16 cellular contexts compared by ENCODE assay signal in genomic region chr5:126814721-126815404, GRCh38. TPM values are rescaled to one million over a fixed set of nuclear protein-coding genes. Genes with fewer than 3 reads are reported as not detected.
DNase-seq lines count a peak whose midpoint lies in the region; ATAC-seq, FAIRE-seq and TF ChIP-seq lines count a peak whose summit lies in the region.
"Had no signal": no experiment of that assay in that cellular context is flagged by ENCODE, and none has a peak within 500 bp of the region (broad histone marks: within the 10 kb centered on the region; RNA-seq: fewer than 3 reads in every experiment).

No MANE protein-coding gene starts in this region.

- TF ChIP-seq RAD21 in K562 (CRISPR knock-in tag; conservative IDR thresholded peaks at IDR 0.05 in 1 of 2, IDR thresholded peaks at IDR 0.05 in 1 of 2), result no peak

- H3K27ac Mint-ChIP-seq in nephron progenitor cell, result no peak overlapping the region
- H3K27ac Mint-ChIP-seq: stimulated activated naive CD8-positive, alpha-beta T cell treated with anti-CD3 and anti-CD28 coated beads, Interleukin-15, amount 100 ng/mL, for 72 hours had no signal

- DNase-seq in GM23248, result peak; percentile 54
- no peak for DNase-seq in K562 (ENCODE audit: extremely low read depth in 1 of 4, low spot score in 3 of 4)
- no peak for DNase-seq in keratinocyte (ENCODE audit: low read depth, low spot score)
- DNase-seq in germinal center (ENCODE audit: low spot score), result no peak
- DNase-seq in MV-4-11 (lab: John Stamatoyannopoulos, UW), result no peak
- no peak for DNase-seq in nephron progenitor cell
- DNase-seq: activated CD4-positive, alpha-beta T cell treated with anti-CD3 and anti-CD28 coated beads, Interleukin-2, amount 50 U/mL, for 4 hours; activated naive CD4-positive, alpha-beta T cell treated with Interleukin-2 at 50 U/mL for 16 hours; foreskin keratinocyte; MG63; sigmoid colon; stimulated activated naive CD8-positive, alpha-beta T cell treated with anti-CD3 and anti-CD28 coated beads, Interleukin-15, amount 100 ng/mL, for 72 hours had no signal

- no peaks in the 10 kb centered on the region for H3K9me3 Mint-ChIP-seq in nephron progenitor cell
- H3K9me3 Mint-ChIP-seq: stimulated activated naive CD8-positive, alpha-beta T cell treated with anti-CD3 and anti-CD28 coated beads, Interleukin-15, amount 100 ng/mL, for 72 hours had no signal

- POLR2A ChIA-PET in K562 (lab: Yijun Ruan, JAX), result interaction anchor here (0.6 to 1.3 kb wide), 3 partner anchors 37 to 75 kb away, joined by 3 to 4 read pairs (median 3); no protein-coding TSS in a partner anchor

- in situ Hi-C loops in GM23248 (cut with MboI) (no loop called here), K562 (cut with MboI) (no loop called here)

- no peaks in the 10 kb centered on the region for H3K9me3 ChIP-seq in GM23248 (ENCODE audit: low read depth)
- H3K9me3 ChIP-seq in K562 (replicated peaks; ENCODE audit: control insufficient read depth, insufficient read depth, low read depth, low read length), result no peaks in the 10 kb centered on the region
- H3K9me3 ChIP-seq in keratinocyte (ENCODE audit: control insufficient read depth, low read depth, low read length), result no peaks in the 10 kb centered on the region
- H3K9me3 ChIP-seq: MG63, sigmoid colon had no signal

- H3K9me1 ChIP-seq in K562 (ENCODE audit: control insufficient read depth, insufficient read depth, low read length) (no peaks in the 10 kb centered on the region), keratinocyte (ENCODE audit: control insufficient read depth, extremely low read depth, insufficient read depth, low read length) (no peaks in the 10 kb centered on the region)

- H3K27me3 ChIP-seq in ACC112 (ENCODE audit: insufficient read depth, low read length) (no peaks in the 10 kb centered on the region), GM23248 (replicated peaks; ENCODE audit: insufficient read depth) (no peaks in the 10 kb centered on the region), K562 (ENCODE audit: control insufficient read depth in 2 of 2, insufficient read depth in 2 of 2, low read length in 2 of 2) (no peaks in the 10 kb centered on the region), keratinocyte (ENCODE audit: control insufficient read depth, extremely low read depth, insufficient read depth, low read length) (no peaks in the 10 kb centered on the region)
- H3K27me3 ChIP-seq: foreskin keratinocyte, MG63, sigmoid colon had no signal

- H3K36me3 ChIP-seq in ACC112 (ENCODE audit: insufficient read depth, low read length) (peaks cover 29% of the 10 kb centered on the region), GM23248 (ENCODE audit: low read depth) (no peaks in the 10 kb centered on the region), K562 (ENCODE audit: control insufficient read depth, insufficient read depth, low read length) (peaks cover 93% of the 10 kb centered on the region), keratinocyte (ENCODE audit: control insufficient read depth in 2 of 2, extremely low read depth in 1 of 2, insufficient read depth in 2 of 2, low read length in 2 of 2) (peaks cover 0 to 14% of the 10 kb centered on the region in 2 experiments)
- H3K36me3 ChIP-seq: sigmoid colon had no signal

- no peak overlapping the region for H3K4me3 Mint-ChIP-seq in nephron progenitor cell
- H3K4me3 Mint-ChIP-seq: stimulated activated naive CD8-positive, alpha-beta T cell treated with anti-CD3 and anti-CD28 coated beads, Interleukin-15, amount 100 ng/mL, for 72 hours had no signal

- WGBS in GM23248 (ENCODE audit: low coverage in 1 of 2, low lambda C conversion rate in 2 of 2, missing lambda C conversion rate in 2 of 2), 2 experiments, result 96 to 97% methylated on average over 2 of the region's 2 CpGs
- 96% methylated on average over 2 of the region's 2 CpGs for WGBS in K562 (ENCODE audit: insufficient coverage, low coverage, missing lambda C conversion rate)

- no peaks in the 10 kb centered on the region for H3K9me2 ChIP-seq in GM23248 (ENCODE audit: insufficient read depth)

- FAIRE-seq in K562 (lab: Jason Lieb, UNC) (no peak), keratinocyte (lab: Jason Lieb, UNC) (no peak)

- H3K4me1 ChIP-seq in ACC112 (ENCODE audit: control insufficient read depth, insufficient read depth, low read length, unreplicated experiment) (peaks cover 41% of the 10 kb centered on the region), GM23248 (ENCODE audit: insufficient read depth) (peaks cover 23% of the 10 kb centered on the region), K562 (replicated peaks in 1 of 2; ENCODE audit: control insufficient read depth in 2 of 2, insufficient read depth in 2 of 2, low read length in 2 of 2) (peaks cover 0 to 3% of the 10 kb centered on the region in 2 experiments; a peak in 1 of 5 replicates), keratinocyte (ENCODE audit: control insufficient read depth, extremely low read depth, insufficient read depth, low read length) (peaks cover 3% of the 10 kb centered on the region)
- H3K4me1 ChIP-seq: foreskin keratinocyte, sigmoid colon had no signal

- no TSS peak for BruUV-seq in K562 (replicated peaks; lab: Mats Ljungman, UMichigan)

- H2AFZ ChIP-seq in ACC112 (ENCODE audit: low read length, unreplicated experiment) (no peak overlapping the region), GM23248 (no peak overlapping the region), K562 (ENCODE audit: low read depth, low read length) (no peak overlapping the region), keratinocyte (ENCODE audit: control insufficient read depth, low read length) (no peak overlapping the region)

- H3K27ac ChIP-seq in ACC112 (ENCODE audit: low read depth, low read length), result peak overlapping the region; percentile 52
- H3K27ac ChIP-seq in GM23248, result no peak overlapping the region
- H3K27ac ChIP-seq in K562 (ENCODE audit: extremely low read depth, low read depth, low read length), result peak overlapping the region; percentile 12; the same call in 1 of the 3 replicates
- H3K27ac ChIP-seq in keratinocyte (ENCODE audit: control insufficient read depth, insufficient read depth, low read length), result peak overlapping the region; percentile 31
- H3K27ac ChIP-seq: C4-2B, foreskin keratinocyte, sigmoid colon had no signal

- intact Hi-C loops in K562 (cut with micrococcal nuclease), result no loop called here

- ATAC-seq in K562 (no peak), GM18520 (IDR thresholded peaks at IDR 0.05; ENCODE audit: unreplicated experiment) (no peak)
- ATAC-seq: foreskin keratinocyte; HCT116; stimulated activated naive CD8-positive, alpha-beta T cell treated with anti-CD3 and anti-CD28 coated beads, Interleukin-15, amount 100 ng/mL, for 72 hours had no signal

- no peak for TF ChIP-seq POLR2A in K562 (conservative IDR thresholded peaks at IDR 0.05)

- TF ChIP-seq EP300 in K562 (IDR thresholded peaks at IDR 0.05; ENCODE audit: low read length), result no peak

- H3K9ac ChIP-seq in GM23248, result no peak overlapping the region
- no peak overlapping the region for H3K9ac ChIP-seq in K562 (ENCODE audit: insufficient read depth in 1 of 2, low read depth in 2 of 2, low read length in 2 of 2)
- H3K9ac ChIP-seq in keratinocyte (ENCODE audit: control insufficient read depth, extremely low read depth, insufficient read depth, low read length), result no peak overlapping the region

- H3F3A ChIP-seq in GM23248 (ENCODE audit: insufficient read depth), result peaks cover 22% of the 10 kb centered on the region

- dilution Hi-C loops in keratinocyte (cut with MboI; ENCODE audit: extremely low pct_ligation_motif_present, low sequenced_read_pairs), result no loop called here

- H3K4me3 ChIP-seq in ACC112 (ENCODE audit: low read depth, low read length), result no peak overlapping the region
- no peak overlapping the region for H3K4me3 ChIP-seq in GM23248
- no peak overlapping the region for H3K4me3 ChIP-seq in K562
- no peak overlapping the region for H3K4me3 ChIP-seq in keratinocyte (ENCODE audit: control insufficient read depth in 2 of 3, extremely low read depth in 1 of 3, insufficient read depth in 2 of 3, low read depth in 1 of 3, low read length in 3 of 3)
- H3K4me3 ChIP-seq: MG63, sigmoid colon had no signal

- H3K4me2 ChIP-seq in GM23248 (ENCODE audit: unreplicated experiment) (no peak overlapping the region), K562 (ENCODE audit: insufficient read depth, low read length) (no peak overlapping the region), keratinocyte (ENCODE audit: control insufficient read depth, extremely low read depth, insufficient read depth, low read depth, low read length) (no peak overlapping the region)

- H4K20me1 ChIP-seq in GM23248 (ENCODE audit: insufficient read depth), result no peaks in the 10 kb centered on the region
- H4K20me1 ChIP-seq in K562 (replicated peaks; ENCODE audit: control insufficient read depth, insufficient read depth, low read length), result no peaks in the 10 kb centered on the region
- H4K20me1 ChIP-seq in keratinocyte (ENCODE audit: control insufficient read depth, extremely low read depth, insufficient read depth, low read length), result no peaks in the 10 kb centered on the region

- CTCF ChIA-PET in K562 (lab: Yijun Ruan, JAX; ENCODE audit: low intra/inter-chr PET ratio), result no interaction called here

- H3K27me3 Mint-ChIP-seq in nephron progenitor cell (ENCODE audit: low read depth, poor library complexity), result no peaks in the 10 kb centered on the region
- H3K27me3 Mint-ChIP-seq: stimulated activated naive CD8-positive, alpha-beta T cell treated with anti-CD3 and anti-CD28 coated beads, Interleukin-15, amount 100 ng/mL, for 72 hours had no signal

- no peaks in the 10 kb centered on the region for H3K4me1 Mint-ChIP-seq in nephron progenitor cell

- TF ChIP-seq CTCF in K562 (IDR thresholded peaks at IDR 0.05 in 2 of 3, conservative IDR thresholded peaks at IDR 0.05 in 1 of 3; ENCODE audit: insufficient read depth in 2 of 3, low read depth in 1 of 3, low read length in 3 of 3) (no peak), keratinocyte (optimal IDR thresholded peaks at IDR 0.05 in 1 of 3, IDR thresholded peaks at IDR 0.05 in 1 of 3, conservative IDR thresholded peaks at IDR 0.05 in 1 of 3; ENCODE audit: extremely low read depth in 1 of 3, insufficient read depth in 2 of 3, low read length in 3 of 3) (no peak), nephron progenitor cell (IDR thresholded peaks at IDR 0.05) (no peak)

- peaks cover 7% of the 10 kb centered on the region for H3K79me2 ChIP-seq in ACC112 (ENCODE audit: control insufficient read depth, insufficient read depth, low read length, unreplicated experiment)
- H3K79me2 ChIP-seq in GM23248 (ENCODE audit: insufficient read depth), result peaks cover 10% of the 10 kb centered on the region; the same call in 1 of the 2 replicates
- peaks cover 34% of the 10 kb centered on the region for H3K79me2 ChIP-seq in K562 (ENCODE audit: control insufficient read depth, insufficient read depth, low read length)
- H3K79me2 ChIP-seq in keratinocyte (ENCODE audit: control insufficient read depth, insufficient read depth, low read length), result no peaks in the 10 kb centered on the region

- H3K36me3 Mint-ChIP-seq in nephron progenitor cell (ENCODE audit: low read depth), result peaks cover 83% of the 10 kb centered on the region

RNA-seq across cellular contexts. Expression of gene LMNB1, which starts 37.9 kb away (rescaled TPM):
- total RNA-seq in GM23248 (2014; rRNA removed; shearing (Covaris generic)), result 27.3 and 44.1 TPM in 2 replicates
- 2.9 and 4.3 TPM in 2 replicates for polyA plus RNA-seq in GM23248 (2016; fragmentation: Nextera tagmentation; extraction: Ambion mirVana)
- 39.5 and 78.6 TPM in 2 replicates for total RNA-seq in K562 (2011; cell fraction: chromatin; rRNA removed; ENCODE audit: low replicate concordance)
- 36.1 and 37.5 TPM in 2 replicates for total RNA-seq in K562 (2011; cell fraction: nucleolus; rRNA removed)
- total RNA-seq in K562 (2011; cell fraction: nucleoplasm; rRNA removed), result 31.4 TPM in 2 replicates
- 124 and 131 TPM in 2 replicates for total RNA-seq in K562 (2014; rRNA removed)
- 155 and 182 TPM in 2 replicates for total RNA-seq in K562 (2014; rRNA removed; fragmentation: Illumina TruSeq; extraction: Trizol)
- total RNA-seq in K562 (2015; rRNA removed; fragmentation: Illumina TruSeq; extraction: Trizol), result 154 and 157 TPM in 2 replicates
- 152 and 190 TPM in 2 replicates for total RNA-seq in K562 (2021)
- polyA plus RNA-seq in K562 (2011; rRNA removed), result 73.3 and 84.2 TPM in 2 replicates
- 39.1 and 92.5 TPM in 2 replicates for polyA plus RNA-seq in K562 (2011; cell fraction: cytosol; rRNA removed)
- 25.1 and 42.3 TPM in 2 replicates for polyA plus RNA-seq in K562 (2011; cell fraction: nucleus; rRNA removed)
- 96.5 and 139 TPM in 2 replicates for polyA plus RNA-seq in K562 (2012)
- 148 and 158 TPM in 2 replicates for polyA plus RNA-seq in K562 (2014; fragmentation: Illumina TruSeq; extraction: Trizol)
- polyA plus RNA-seq in K562 (2014; fragmentation: Nextera tagmentation; extraction: Ambion mirVana), result 1 to 10 TPM; 2.8 to 7.6 TPM
- polyA plus RNA-seq in K562 (2014; rRNA removed), result 100 and 123 TPM in 2 replicates
- 96.8 and 136 TPM in 2 replicates for polyA minus RNA-seq in K562 (2011; rRNA and poly(A)+ RNA removed)
- polyA minus RNA-seq in K562 (2011; cell fraction: cytosol; rRNA and poly(A)+ RNA removed), result 68.8 and 87.5 TPM in 2 replicates
- polyA minus RNA-seq in K562 (2011; cell fraction: nucleus; rRNA and poly(A)+ RNA removed), result 32.4 and 38.9 TPM in 2 replicates
- polyA plus RNA-seq in keratinocyte, result 1.1 to 13.7 TPM (median 11.0 TPM) in 3 replicates
- 0.84 TPM for polyA plus RNA-seq in keratinocyte (2011; ENCODE audit: low read depth)
- polyA plus RNA-seq in keratinocyte (2011; cell fraction: cytosol; rRNA removed), result 2.1 and 4.0 TPM in 2 replicates
- polyA plus RNA-seq in keratinocyte (2011; cell fraction: nucleus; rRNA removed), result 2.3 and 3.1 TPM in 2 replicates
- 0.69 and 15.0 TPM in 2 replicates for polyA plus RNA-seq in keratinocyte (2012; ENCODE audit: low replicate concordance)
- 0.43 to 6.3 TPM (median 5.8 TPM) in 3 replicates for polyA minus RNA-seq in keratinocyte
- 4.8 TPM for polyA minus RNA-seq in keratinocyte (2011; cell fraction: cytosol; rRNA and poly(A)+ RNA removed)
- polyA minus RNA-seq in keratinocyte (2011; cell fraction: nucleus; rRNA and poly(A)+ RNA removed), result 2.2 and 2.9 TPM in 2 replicates
